Comparison of ENCODE assay signal across 1 cellular context in genomic region chr1:26318338-26319064, GRCh38.
A peak's percentile ranks its signal among the peaks of the same experiment; 100 is the strongest.
TF ChIP-seq lines count a peak whose summit lies in the region.

No MANE protein-coding gene starts in this region.

TF ChIP-seq in GM12878, 131 proteins besides CTCF, POLR2A, EP300 and RAD21:
- TF ChIP-seq USF2 (IDR thresholded peaks at IDR 0.05; ENCODE audit: borderline replicate concordance, low read depth, low read length) (peak; percentile 47), RUNX3 (IDR thresholded peaks at IDR 0.05; ENCODE audit: low read length) (peak; percentile 32; the same call in 1 of the 2 replicates), NFIC (IDR thresholded peaks at IDR 0.05; ENCODE audit: low read depth, low read length) (0 out of 2 replicates have a peak, but pooled peaks have one; percentile 21), HDGF (IDR thresholded peaks at IDR 0.05) (0 out of 2 replicates have a peak, but pooled peaks have one; percentile 28), RAD51 (IDR thresholded peaks at IDR 0.05) (peak; percentile 80), ZNF217 (IDR thresholded peaks at IDR 0.05) (peak; percentile 31; the same call in 1 of the 2 replicates), NR2C1 (IDR thresholded peaks at IDR 0.05) (no peak), MAX (IDR thresholded peaks at IDR 0.05; ENCODE audit: low read depth, low read length) (peak; percentile 30; the same call in 1 of the 2 replicates), YY1 (IDR thresholded peaks at IDR 0.05; ENCODE audit: low read depth, low read length) (peak; percentile 19; the same call in 1 of the 2 replicates), MXI1 (IDR thresholded peaks at IDR 0.05; ENCODE audit: low read depth, low read length) (0 out of 2 replicates have a peak, but pooled peaks have one; percentile 19), CHD2 (IDR thresholded peaks at IDR 0.05; ENCODE audit: borderline replicate concordance, low read depth, low read length) (peak; percentile 59; the same call in 1 of the 2 replicates), SUPT20H (IDR thresholded peaks at IDR 0.05; ENCODE audit: borderline replicate concordance, control insufficient read depth, low read depth, low read length) (no peak), DPF2 (IDR thresholded peaks at IDR 0.05) (peak; percentile 25; the same call in 1 of the 2 replicates), ZNF274 (IDR thresholded peaks at IDR 0.05; ENCODE audit: insufficient read depth, insufficient read length) (no peak), IRF4 (IDR thresholded peaks at IDR 0.05; ENCODE audit: low read depth, low read length) (0 out of 2 replicates have a peak, but pooled peaks have one; percentile 26), CREM (IDR thresholded peaks at IDR 0.05; ENCODE audit: low read depth) (no peak), WRNIP1 (IDR thresholded peaks at IDR 0.05; ENCODE audit: borderline replicate concordance, low read depth, low read length) (peak; percentile 31; the same call in 1 of the 2 replicates), ZBTB33 (IDR thresholded peaks at IDR 0.05) (no peak), SIX5 (IDR thresholded peaks at IDR 0.05; ENCODE audit: low read depth, low read length, severe bottlenecking) (no peak), POU2F2 (IDR thresholded peaks at IDR 0.05; ENCODE audit: borderline replicate concordance, low read depth, low read length) (no peak), MLLT1 (IDR thresholded peaks at IDR 0.05) (no peak), GATAD2B (conservative IDR thresholded peaks at IDR 0.05; ENCODE audit: low read depth) (peak; percentile 46; the same call in 1 of the 2 replicates), IKZF2 (IDR thresholded peaks at IDR 0.05) (peak; percentile 40 to 47; a peak in 2 of 4 replicates), ASH2L (IDR thresholded peaks at IDR 0.05; ENCODE audit: borderline replicate concordance, low read depth) (no peak), BHLHE40 (IDR thresholded peaks at IDR 0.05; ENCODE audit: borderline replicate concordance in 1 of 2, low read depth in 2 of 2, low read length in 1 of 2) (peak; percentile 73 to 76; a peak in 3 of 4 replicates), POLR2AphosphoS2 (IDR thresholded peaks at IDR 0.05; ENCODE audit: low read depth, low read length) (0 out of 2 replicates have a peak, but pooled peaks have one; percentile 39), MTA3 (IDR thresholded peaks at IDR 0.05; ENCODE audit: borderline replicate concordance, low read length) (peak; percentile 77; the same call in 1 of the 2 replicates), BACH1 (IDR thresholded peaks at IDR 0.05; ENCODE audit: borderline replicate concordance) (peak; percentile 30; the same call in 1 of the 2 replicates), EED (IDR thresholded peaks at IDR 0.05; ENCODE audit: low read depth) (peak; percentile 67), CREB1 (IDR thresholded peaks at IDR 0.05; ENCODE audit: low read depth) (no peak), MTA2 (IDR thresholded peaks at IDR 0.05; ENCODE audit: low read depth) (peak; percentile 10; the same call in 1 of the 2 replicates), SPI1 (IDR thresholded peaks at IDR 0.05; ENCODE audit: borderline replicate concordance, insufficient read depth, low read depth, low read length) (peak; percentile 65; the same call in 1 of the 2 replicates), SP1 (IDR thresholded peaks at IDR 0.05; ENCODE audit: low read depth, low read length) (no peak), SKIL (IDR thresholded peaks at IDR 0.05; ENCODE audit: low read depth, poor library complexity, severe bottlenecking) (no peak), NR2F1 (conservative IDR thresholded peaks at IDR 0.05) (peak; percentile 77; the same call in 1 of the 2 replicates), IKZF1 (conservative IDR thresholded peaks at IDR 0.05) (peak; percentile 46), USF1 (IDR thresholded peaks at IDR 0.05; ENCODE audit: borderline replicate concordance, extremely low read length, insufficient read depth, low read depth, low read length) (peak; percentile 60), PML (IDR thresholded peaks at IDR 0.05; ENCODE audit: low read length) (peak; percentile 8; the same call in 1 of the 2 replicates), TAF1 (IDR thresholded peaks at IDR 0.05; ENCODE audit: borderline replicate concordance, low read depth, low read length) (0 out of 2 replicates have a peak, but pooled peaks have one; percentile 1), TCF3 (IDR thresholded peaks at IDR 0.05; ENCODE audit: borderline replicate concordance, insufficient read depth, low read depth, low read length) (peak; percentile 14; the same call in 1 of the 2 replicates), POLR2AphosphoS5 (IDR thresholded peaks at IDR 0.05; ENCODE audit: low read length) (no peak; the same call in 1 of the 2 replicates), BCLAF1 (IDR thresholded peaks at IDR 0.05) (no peak), PAX5 (IDR thresholded peaks at IDR 0.05; ENCODE audit: borderline replicate concordance, low read depth, low read length) (no peak), ZBED1 (IDR thresholded peaks at IDR 0.05; ENCODE audit: borderline replicate concordance) (no peak), EGR1 (IDR thresholded peaks at IDR 0.05; ENCODE audit: borderline replicate concordance in 1 of 2, low read depth in 2 of 2, low read length in 2 of 2) (peak; percentile 49 to 98)
